29 cellular contexts compared by ENCODE assay signal in genomic region chr7:66169616-66170015, GRCh38.
"Had no signal": no experiment of that assay in that cellular context is flagged by ENCODE, and none has a peak within 500 bp of the region (broad histone marks: within the 10 kb centered on the region; RNA-seq: fewer than 3 reads in every experiment).

No MANE protein-coding gene starts in this region.

- ATAC-seq: naive thymus-derived CD8-positive, alpha-beta T cell; stimulated activated memory B cell treated with anti-CD40 and anti-IgM and Interleukin-4, amounts not matched to agents 10 μg/mL and 1 μg/mL and 100 μg/mL, for 72 hours; stimulated activated naive CD8-positive, alpha-beta T cell treated with anti-CD3 and anti-CD28 coated beads, Interleukin-15, amount 100 ng/mL, for 72 hours; T-helper 17 cell had no signal

- H3K9me3 ChIP-seq: breast epithelium, gastroesophageal sphincter, pancreas, prostate gland had no signal

- H3K4me1 Mint-ChIP-seq: activated CD4-positive, alpha-beta T cell treated with anti-CD3 and anti-CD28 coated beads, Interleukin-2, amount 10 ng/mL, durations not matched to agents 24 days and 14 days; central memory CD8-positive, alpha-beta T cell; neural crest cell; T-helper 17 cell had no signal

- H3K27me3 Mint-ChIP-seq: activated CD4-positive, alpha-beta memory T cell treated with anti-CD3 and anti-CD28 coated beads for 36 hours; activated CD4-positive, alpha-beta T cell treated with anti-CD3 and anti-CD28 coated beads, Interleukin-2, amount 10 ng/mL, durations not matched to agents 24 days and 14 days; central memory CD8-positive, alpha-beta T cell; dendritic cell treated with granulocyte-macrophage colony-stimulating factor and Interleukin-4, amounts not matched to agents 40 ng/mL and 50 ng/mL, for 4 days; stimulated activated memory B cell treated with anti-CD40 and anti-IgM and Interleukin-4, amounts not matched to agents 10 μg/mL and 1 μg/mL and 100 μg/mL, for 72 hours; stimulated activated naive CD8-positive, alpha-beta T cell treated with anti-CD3 and anti-CD28 coated beads, Interleukin-15, amount 100 ng/mL, for 72 hours; T-helper 17 cell had no signal

- H3K27ac Mint-ChIP-seq: activated CD4-positive, alpha-beta memory T cell treated with anti-CD3 and anti-CD28 coated beads for 36 hours; activated CD4-positive, alpha-beta T cell treated with anti-CD3 and anti-CD28 coated beads, Interleukin-2, amount 10 ng/mL, durations not matched to agents 24 days and 14 days; dendritic cell treated with granulocyte-macrophage colony-stimulating factor and Interleukin-4, amounts not matched to agents 40 ng/mL and 50 ng/mL, for 4 days; memory B cell; stimulated activated memory B cell treated with anti-CD40 and anti-IgM and Interleukin-4, amounts not matched to agents 10 μg/mL and 1 μg/mL and 100 μg/mL, for 72 hours; T-helper 17 cell had no signal

- H3K4me3 Mint-ChIP-seq: activated CD4-positive, alpha-beta memory T cell treated with anti-CD3 and anti-CD28 coated beads for 36 hours; activated CD4-positive, alpha-beta T cell treated with anti-CD3 and anti-CD28 coated beads, Interleukin-2, amount 10 ng/mL, durations not matched to agents 24 days and 14 days; central memory CD8-positive, alpha-beta T cell; dendritic cell treated with granulocyte-macrophage colony-stimulating factor and Interleukin-4, amounts not matched to agents 40 ng/mL and 50 ng/mL, for 4 days; memory B cell; naive thymus-derived CD8-positive, alpha-beta T cell; neural crest cell; stimulated activated memory B cell treated with anti-CD40 and anti-IgM and Interleukin-4, amounts not matched to agents 10 μg/mL and 1 μg/mL and 100 μg/mL, for 72 hours; stimulated activated naive CD8-positive, alpha-beta T cell treated with anti-CD3 and anti-CD28 coated beads, Interleukin-15, amount 100 ng/mL, for 72 hours; T-helper 17 cell had no signal

- H3K27me3 ChIP-seq: breast epithelium, gastroesophageal sphincter, pancreas had no signal

- H3K27ac ChIP-seq: pancreas, prostate gland, WERI-Rb-1 had no signal

- H3K9me3 Mint-ChIP-seq: activated CD4-positive, alpha-beta memory T cell treated with anti-CD3 and anti-CD28 coated beads for 36 hours; activated CD4-positive, alpha-beta T cell treated with anti-CD3 and anti-CD28 coated beads, Interleukin-2, amount 10 ng/mL, durations not matched to agents 24 days and 14 days; central memory CD8-positive, alpha-beta T cell; dendritic cell treated with granulocyte-macrophage colony-stimulating factor and Interleukin-4, amounts not matched to agents 40 ng/mL and 50 ng/mL, for 4 days; memory B cell; naive thymus-derived CD8-positive, alpha-beta T cell; neural crest cell; stimulated activated naive CD8-positive, alpha-beta T cell treated with anti-CD3 and anti-CD28 coated beads, Interleukin-15, amount 100 ng/mL, for 72 hours had no signal

- H3K36me3 Mint-ChIP-seq: activated CD4-positive, alpha-beta memory T cell treated with anti-CD3 and anti-CD28 coated beads for 36 hours; memory B cell; naive thymus-derived CD8-positive, alpha-beta T cell; stimulated activated memory B cell treated with anti-CD40 and anti-IgM and Interleukin-4, amounts not matched to agents 10 μg/mL and 1 μg/mL and 100 μg/mL, for 72 hours had no signal

- H3K36me3 ChIP-seq: breast epithelium, gastroesophageal sphincter, pancreas, prostate gland, WERI-Rb-1 had no signal

- H3K4me3 ChIP-seq: gastroesophageal sphincter, pancreas, prostate gland, smooth muscle cell had no signal

- H3K4me1 ChIP-seq: breast epithelium, pancreas, prostate gland had no signal

- DNase-seq: activated CD4-positive, alpha-beta memory T cell treated with anti-CD3 and anti-CD28 coated beads for 36 hours; activated CD4-positive, alpha-beta T cell treated with anti-CD3 and anti-CD28 coated beads, Interleukin-2, amount 10 ng/mL, durations not matched to agents 24 days and 14 days; activated CD4-positive, CD25-positive, alpha-beta regulatory T cell treated with anti-CD3 and anti-CD28 coated beads, Interleukin-2, amount 50 U/mL, for 72 hours; activated CD8-positive, alpha-beta memory T cell treated with anti-CD3 and anti-CD28 coated beads, Interleukin-2, amount 50 U/mL, for 4 hours; activated gamma-delta T cell treated with Interleukin-2 at 50 U/mL for 16 hours; activated naive CD4-positive, alpha-beta T cell treated with anti-CD3 and anti-CD28 coated beads, Interleukin-2, amount 50 U/mL, for 16 hours; activated T-cell treated with anti-CD3 and anti-CD28 coated beads, Interleukin-2, amount 50 U/mL, for 1 hour; amygdala; hippocampal formation; naive thymus-derived CD8-positive, alpha-beta T cell; nucleus accumbens; stimulated activated CD4-positive, alpha-beta T cell treated with anti-CD3 and anti-CD28 coated beads, Interleukin-1b, Interleukin-23, amount 100 ng/mL, for 48 hours; stimulated activated CD4-positive, alpha-beta T cell treated with anti-CD3 and anti-CD28 coated beads, Interleukin-4, amount 100 ng/mL, for 4 hours; stimulated activated CD8-positive, alpha-beta memory T cell treated with anti-CD3 and anti-CD28 coated beads, Interleukin-4, amount 100 ng/mL, for 48 hours; stimulated activated naive CD8-positive, alpha-beta T cell treated with anti-CD3 and anti-CD28 coated beads, Interleukin-15, amount 100 ng/mL, for 72 hours; substantia nigra; T-helper 17 cell; T1000; WERI-Rb-1 had no signal
